ENCODE assay signal across 25 cellular contexts in the genomic region with DNA sequence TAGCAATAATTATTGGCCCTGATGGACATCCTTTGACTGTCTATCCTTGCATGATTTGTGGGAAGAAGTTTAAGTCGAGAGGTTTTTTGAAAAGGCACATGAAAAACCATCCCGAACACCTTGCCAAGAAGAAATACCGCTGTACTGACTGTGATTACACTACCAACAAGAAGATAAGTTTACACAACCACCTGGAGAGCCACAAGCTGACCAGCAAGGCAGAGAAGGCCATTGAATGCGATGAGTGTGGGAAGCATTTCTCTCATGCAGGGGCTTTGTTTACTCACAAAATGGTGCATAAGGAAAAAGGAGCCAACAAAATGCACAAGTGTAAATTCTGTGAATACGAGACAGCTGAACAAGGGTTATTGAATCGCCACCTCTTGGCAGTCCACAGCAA.
A peak's percentile ranks its signal among the peaks of the same experiment; 100 is the strongest.
DNase-seq lines count a peak whose midpoint lies in the region; ATAC-seq, FAIRE-seq and TF ChIP-seq lines count a peak whose summit lies in the region.
"Had no signal": no experiment of that assay in that cellular context is flagged by ENCODE, and none has a peak within 500 bp of the region (broad histone marks: within the 10 kb centered on the region; RNA-seq: fewer than 3 reads in every experiment).

No MANE protein-coding gene starts in this region.

- DNase-seq in cardiac muscle cell (ENCODE audit: low read depth in 1 of 2, low spot score in 1 of 2), result no peak
- DNase-seq in Right ventricle myocardium superior, result no peak
- no peak for DNase-seq in astrocyte (ENCODE audit: low read depth)
- DNase-seq in left lobe of liver (ENCODE audit: low spot score), result no peak
- DNase-seq in activated CD4-positive, CD25-positive, alpha-beta regulatory T cell treated with anti-CD3 and anti-CD28 coated beads, Interleukin-2, amount 50 U/mL, for 72 hours, result no peak
- DNase-seq in DMS79 (lab: John Stamatoyannopoulos, UW), result no peak
- DNase-seq in WTC11 (ENCODE audit: low spot score), result no peak
- DNase-seq: 8988T; ACHN; AML-193; BE2C; CD4-positive, alpha-beta T cell; CD8-positive, alpha-beta memory T cell; DMS 273 treated with DMSO at 0.1 percent for 48 hours; DMS79 treated with DMSO at 0.1 percent for 48 hours; GF-D8; GOT3 had no signal

- peaks cover 15% of the 10 kb centered on the region for H3K79me2 ChIP-seq in astrocyte (ENCODE audit: insufficient read depth, low read length)

- peaks cover 7% of the 10 kb centered on the region for H3K36me3 Mint-ChIP-seq in astrocyte (ENCODE audit: low read depth, unreplicated experiment)
- peaks cover 24% of the 10 kb centered on the region for H3K36me3 Mint-ChIP-seq in WTC11

- H4K20me1 ChIP-seq in astrocyte (ENCODE audit: insufficient read depth, low read length), result peaks cover 11% of the 10 kb centered on the region

- CTCF ChIA-PET in HEK293 (lab: Yijun Ruan, JAX), result no interaction called here
- CTCF ChIA-PET in WTC11 (lab: Charles Lee), result no interaction called here

- H3K9ac ChIP-seq in astrocyte (ENCODE audit: low read length), result no peak overlapping the region
- H3K9ac ChIP-seq: BLaER1 treated with 17β-estradiol and CSF1 and Interleukin-3, amounts not matched to agents 10 nM and 100 nM had no signal

- H3K9me3 ChIP-seq in cardiac muscle cell (ENCODE audit: low read depth) (no peaks in the 10 kb centered on the region), HEK293 (ENCODE audit: control insufficient read depth, insufficient read depth, low read depth, low read length) (no peaks in the 10 kb centered on the region), astrocyte (ENCODE audit: insufficient read depth, low read depth, low read length) (no peaks in the 10 kb centered on the region)
- H3K9me3 ChIP-seq: A549; BE2C; BLaER1 treated with 17β-estradiol and CSF1 and Interleukin-3, amounts not matched to agents 10 nM and 100 nM; HAP-1 had no signal

- H3K36me3 ChIP-seq in cardiac muscle cell, result peaks cover 58% of the 10 kb centered on the region
- peaks cover 44 to 67% of the 10 kb centered on the region in 2 experiments for H3K36me3 ChIP-seq in HEK293 (ENCODE audit: control insufficient read depth in 2 of 2, insufficient read depth in 1 of 2, low read length in 2 of 2)
- H3K36me3 ChIP-seq in astrocyte (ENCODE audit: insufficient read depth, low read length), result peaks cover 22% of the 10 kb centered on the region

- no peak for ATAC-seq in Right ventricle myocardium superior (ENCODE audit: poor library complexity)
- peak; percentile 57 for ATAC-seq in left lobe of liver
- ATAC-seq in WTC11, result no peak
- ATAC-seq: A549 had no signal

- no peak overlapping the region for H3K4me2 ChIP-seq in astrocyte (ENCODE audit: low read length)
- H3K4me2 ChIP-seq: A549; BLaER1 treated with 17β-estradiol and CSF1 and Interleukin-3, amounts not matched to agents 10 nM and 100 nM had no signal

- peaks cover 3% of the 10 kb centered on the region for H3K4me1 Mint-ChIP-seq in astrocyte (ENCODE audit: low read depth, unreplicated experiment)
- peaks cover 9% of the 10 kb centered on the region for H3K4me1 Mint-ChIP-seq in WTC11
- H3K4me1 Mint-ChIP-seq: CD14-positive monocyte had no signal

- intact Hi-C loops in Right ventricle myocardium superior (cut with DNase I), result no loop called here

- FAIRE-seq in astrocyte (lab: Jason Lieb, UNC), result peak; percentile 60
- FAIRE-seq: A549, D721Med, GM12891, H54 had no signal

- H3K4me3 ChIP-seq in cardiac muscle cell, result no peak overlapping the region
- no peak overlapping the region for H3K4me3 ChIP-seq in HEK293 (ENCODE audit: low read depth, low read length)
- no peak overlapping the region for H3K4me3 ChIP-seq in astrocyte (ENCODE audit: insufficient read depth, low read depth, low read length)
- H3K4me3 ChIP-seq: A549; BLaER1 treated with 17β-estradiol and CSF1 and Interleukin-3, amounts not matched to agents 10 nM and 100 nM; HAP-1 had no signal

- H3K9me3 Mint-ChIP-seq in astrocyte (ENCODE audit: unreplicated experiment) (no peaks in the 10 kb centered on the region), WTC11 (no peaks in the 10 kb centered on the region)
- H3K9me3 Mint-ChIP-seq: CD4-positive, alpha-beta T cell; CD8-positive, alpha-beta memory T cell had no signal

- H3K27ac ChIP-seq in cardiac muscle cell, result peak overlapping the region; percentile 25
- no peak overlapping the region for H3K27ac ChIP-seq in HEK293 (ENCODE audit: extremely low read depth, low read depth, low read length)
- H3K27ac ChIP-seq in astrocyte (ENCODE audit: low read depth, low read length), result no peak overlapping the region
- H3K27ac ChIP-seq: A549; BLaER1 treated with 17β-estradiol and CSF1 and Interleukin-3, amounts not matched to agents 10 nM and 100 nM had no signal

- POLR2A ChIA-PET in HEK293 (lab: Yijun Ruan, JAX), result no interaction called here
- POLR2A ChIA-PET in WTC11 (lab: Charles Lee), result no interaction called here

- no peaks in the 10 kb centered on the region for H3K27me3 ChIP-seq in cardiac muscle cell
- H3K27me3 ChIP-seq in astrocyte (ENCODE audit: insufficient read depth, low read length), result no peaks in the 10 kb centered on the region
- H3K27me3 ChIP-seq: BE2C; BLaER1 treated with 17β-estradiol and CSF1 and Interleukin-3, amounts not matched to agents 10 nM and 100 nM had no signal

- TF ChIP-seq CTCF in cardiac muscle cell (IDR thresholded peaks at IDR 0.05; ENCODE audit: low read depth, low read length) (no peak), HEK293 (tag by site-specific recombination; IDR thresholded peaks at IDR 0.05) (no peak), astrocyte (IDR thresholded peaks at IDR 0.05; ENCODE audit: insufficient read depth, low read depth, low read length) (no peak), WTC11 (IDR thresholded peaks at IDR 0.05) (no peak)

- H3K4me3 Mint-ChIP-seq in astrocyte (ENCODE audit: unreplicated experiment) (no peak overlapping the region), WTC11 (no peak overlapping the region)
- H3K4me3 Mint-ChIP-seq: CD14-positive monocyte; CD4-positive, alpha-beta T cell had no signal

- H3K27me3 Mint-ChIP-seq in astrocyte (ENCODE audit: low read depth, unreplicated experiment) (no peaks in the 10 kb centered on the region), WTC11 (ENCODE audit: low read depth) (no peaks in the 10 kb centered on the region)
- H3K27me3 Mint-ChIP-seq: CD4-positive, alpha-beta T cell; CD8-positive, alpha-beta memory T cell had no signal

- H3K4me1 ChIP-seq in cardiac muscle cell (ENCODE audit: low read depth) (no peaks in the 10 kb centered on the region), HEK293 (ENCODE audit: control insufficient read depth, insufficient read depth, low read length) (no peaks in the 10 kb centered on the region), astrocyte (ENCODE audit: insufficient read depth, low read length) (no peaks in the 10 kb centered on the region)
- H3K4me1 ChIP-seq: BE2C had no signal

- H2AFZ ChIP-seq in astrocyte (ENCODE audit: low read depth, low read length), result no peak overlapping the region

- H3K27ac Mint-ChIP-seq in astrocyte (ENCODE audit: unreplicated experiment) (no peak overlapping the region), WTC11 (no peak overlapping the region)
- H3K27ac Mint-ChIP-seq: CD14-positive monocyte; CD4-positive, alpha-beta T cell had no signal

TF ChIP-seq in HEK293, 187 proteins besides CTCF, POLR2A, EP300 and RAD21 (continues in another document):
- TF ChIP-seq SP2 (tag by site-specific recombination; IDR thresholded peaks at IDR 0.05) (no peak), ZNF510 (tag by site-specific recombination; IDR thresholded peaks at IDR 0.05; ENCODE audit: insufficient replicate concordance) (no peak), ZFP37 (tag by site-specific recombination; IDR thresholded peaks at IDR 0.05) (peak; percentile 99)
- TF ChIP-seq, protein P1, sequence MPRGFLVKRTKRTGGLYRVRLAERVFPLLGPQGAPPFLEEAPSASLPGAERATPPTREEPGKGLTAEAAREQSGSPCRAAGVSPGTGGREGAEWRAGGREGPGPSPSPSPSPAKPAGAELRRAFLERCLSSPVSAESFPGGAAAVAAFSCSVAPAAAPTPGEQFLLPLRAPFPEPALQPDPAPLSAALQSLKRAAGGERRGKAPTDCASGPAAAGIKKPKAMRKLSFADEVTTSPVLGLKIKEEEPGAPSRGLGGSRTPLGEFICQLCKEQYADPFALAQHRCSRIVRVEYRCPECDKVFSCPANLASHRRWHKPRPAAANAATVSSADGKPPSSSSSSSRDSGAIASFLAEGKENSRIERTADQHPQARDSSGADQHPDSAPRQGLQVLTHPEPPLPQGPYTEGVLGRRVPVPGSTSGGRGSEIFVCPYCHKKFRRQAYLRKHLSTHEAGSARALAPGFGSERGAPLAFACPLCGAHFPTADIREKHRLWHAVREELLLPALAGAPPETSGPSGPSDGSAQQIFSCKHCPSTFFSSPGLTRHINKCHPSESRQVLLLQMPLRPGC (tag by site-specific recombination; IDR thresholded peaks at IDR 0.05), result no peak

TF ChIP-seq in WTC11, 78 proteins besides CTCF, POLR2A, EP300 and RAD21 (continues in another document):
- TF ChIP-seq ZNF263 (CRISPR knock-in tag; IDR thresholded peaks at IDR 0.05; ENCODE audit: low read depth) (no peak), SP1 (CRISPR knock-in tag; conservative IDR thresholded peaks at IDR 0.05) (no peak), IRF2 (CRISPR knock-in tag; IDR thresholded peaks at IDR 0.05; ENCODE audit: borderline replicate concordance, low read depth) (no peak), ZNF423 (CRISPR knock-in tag; IDR thresholded peaks at IDR 0.05) (no peak), NR1H2 (CRISPR knock-in tag; IDR thresholded peaks at IDR 0.05) (no peak)
